ENCODE assay signal across 18 cellular contexts in the genomic region with DNA sequence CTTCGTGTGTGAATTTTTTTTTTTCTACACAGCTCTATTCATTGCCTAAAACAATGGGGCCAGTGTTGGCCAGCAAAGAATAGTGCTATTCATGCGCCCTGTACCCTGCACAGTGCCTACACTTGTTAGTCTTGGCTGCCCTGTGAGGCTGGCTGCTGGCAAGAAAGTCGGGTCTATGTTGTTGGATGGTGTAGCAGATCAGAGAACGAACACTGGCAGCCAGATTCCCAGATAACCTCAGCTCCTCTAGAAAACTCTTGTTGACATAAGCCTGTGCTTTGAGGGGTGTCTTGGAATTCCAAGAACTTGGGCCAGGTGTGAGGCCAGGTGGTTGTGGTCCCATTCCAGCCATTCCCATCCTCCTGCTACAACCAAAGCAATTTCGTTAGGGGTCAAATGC.
DNase-seq lines count a peak whose midpoint lies in the region; ATAC-seq, FAIRE-seq and TF ChIP-seq lines count a peak whose summit lies in the region.
"Had no signal": no experiment of that assay in that cellular context is flagged by ENCODE, and none has a peak within 500 bp of the region (broad histone marks: within the 10 kb centered on the region; RNA-seq: fewer than 3 reads in every experiment).

No MANE protein-coding gene starts in this region.

- dilution Hi-C loops in endothelial cell of umbilical vein (cut with MboI; ENCODE audit: extremely low pct_ligation_motif_present, low sequenced_read_pairs): no loop called here

- TF ChIP-seq POLR2A in endothelial cell of umbilical vein (IDR thresholded peaks at IDR 0.05; ENCODE audit: low read depth, low read length): no peak

- intact Hi-C loops in endothelial cell of umbilical vein (cut with micrococcal nuclease): no loop called here

- no peak overlapping the region for H2AFZ ChIP-seq in endothelial cell of umbilical vein (ENCODE audit: low read depth, low read length)
- H2AFZ ChIP-seq: neural progenitor cell had no signal

- CTCF ChIA-PET in endothelial cell of umbilical vein (lab: Charles Lee): interaction anchor here (1.8 kb wide), 1 partner anchor 9 kb away, joined by 4 read pairs; no protein-coding TSS in a partner anchor

- H3K27me3 ChIP-seq in endothelial cell of umbilical vein (ENCODE audit: control insufficient read depth in 2 of 2, insufficient read depth in 2 of 2, low read length in 2 of 2) (no peaks in the 10 kb centered on the region), thoracic aorta (replicated peaks; ENCODE audit: insufficient read depth) (no peaks in the 10 kb centered on the region)
- H3K27me3 ChIP-seq: adrenal gland; BLaER1 treated with 17β-estradiol and CSF1 and Interleukin-3, amounts not matched to agents 10 nM and 100 nM; neural progenitor cell had no signal

- DNase-seq in endothelial cell of umbilical vein (ENCODE audit: low read depth, low spot score) (peak; percentile 70), mucosa of gallbladder (ENCODE audit: low spot score) (peak; percentile 61), thoracic aorta (ENCODE audit: low spot score) (peak; percentile 5), GM10266 (ENCODE audit: extremely low spot score) (no peak), D341Med (ENCODE audit: low spot score) (no peak)
- no peak for DNase-seq in activated CD4-positive, alpha-beta T cell treated with anti-CD3 and anti-CD28 coated beads for 48 hours
- DNase-seq: activated T-cell treated with anti-CD3 and anti-CD28 coated beads, Interleukin-2, amount 50 U/mL, for 4 hours; adrenal gland; DND-41; SIG-M5; stimulated activated naive CD8-positive, alpha-beta T cell treated with anti-CD3 and anti-CD28 coated beads, Interleukin-15, Interleukin-2, amounts not matched to agents 100 U/mL and 50 U/mL, for 24 hours; T-helper 9 cell had no signal

- BruUV-seq in endothelial cell of umbilical vein (replicated peaks; lab: Mats Ljungman, UMichigan): no TSS peak

- H3K4me2 ChIP-seq in endothelial cell of umbilical vein (ENCODE audit: insufficient read depth, low read length): no peak overlapping the region
- H3K4me2 ChIP-seq: BLaER1 treated with 17β-estradiol and CSF1 and Interleukin-3, amounts not matched to agents 10 nM and 100 nM; KMS-11; neural progenitor cell had no signal

- H3K9me1 ChIP-seq in endothelial cell of umbilical vein (replicated peaks; ENCODE audit: control insufficient read depth, extremely low read depth, insufficient read depth, low read length): no peaks in the 10 kb centered on the region

- no peak overlapping the region for H3K9ac ChIP-seq in endothelial cell of umbilical vein (replicated peaks; ENCODE audit: extremely low read depth, insufficient read depth, low read length)
- H3K9ac ChIP-seq: BLaER1 treated with 17β-estradiol and CSF1 and Interleukin-3, amounts not matched to agents 10 nM and 100 nM; KMS-11; neural progenitor cell had no signal

- H3K79me2 ChIP-seq in endothelial cell of umbilical vein (ENCODE audit: control insufficient read depth, insufficient read depth, low read length): no peaks in the 10 kb centered on the region

- H3K27ac ChIP-seq in angular gyrus (ENCODE audit: low read depth, low read length) (peak overlapping the region; percentile 95), endothelial cell of umbilical vein (ENCODE audit: insufficient read depth, low read depth, low read length) (no peak overlapping the region), thoracic aorta (no peak overlapping the region)
- H3K27ac ChIP-seq: adrenal gland; BLaER1 treated with 17β-estradiol and CSF1 and Interleukin-3, amounts not matched to agents 10 nM and 100 nM; KMS-11; neural progenitor cell; skin epidermis had no signal

- no peak for TF ChIP-seq CTCF in endothelial cell of umbilical vein (IDR thresholded peaks at IDR 0.05; ENCODE audit: extremely low read depth in 1 of 2, insufficient read depth in 1 of 2, low read depth in 1 of 2, low read length in 2 of 2)
- no peak for TF ChIP-seq CTCF in thoracic aorta (IDR thresholded peaks at IDR 0.05)
- TF ChIP-seq CTCF in GM10266 (IDR thresholded peaks at IDR 0.05; ENCODE audit: control insufficient read depth, insufficient read depth, low read depth, missing control alignments): no peak

- H4K20me1 ChIP-seq in endothelial cell of umbilical vein (replicated peaks; ENCODE audit: control insufficient read depth, extremely low read depth, insufficient read depth, low read length): no peaks in the 10 kb centered on the region
- H4K20me1 ChIP-seq: BLaER1 treated with 17β-estradiol and CSF1 and Interleukin-3, amounts not matched to agents 10 nM and 100 nM had no signal

- no peak for ATAC-seq in thoracic aorta (ENCODE audit: insufficient number of reproducible peaks, low FRiP score, low read depth)
- ATAC-seq: activated T-cell treated with anti-CD3 and anti-CD28 coated beads, Interleukin-2, amount 50 U/mL, for 4 hours; stimulated activated naive CD8-positive, alpha-beta T cell treated with anti-CD3 and anti-CD28 coated beads, Interleukin-15, Interleukin-2, amounts not matched to agents 100 U/mL and 50 U/mL, for 24 hours had no signal

- FAIRE-seq in endothelial cell of umbilical vein (lab: Jason Lieb, UNC): no peak

- no peaks in the 10 kb centered on the region for H3K36me3 ChIP-seq in endothelial cell of umbilical vein (ENCODE audit: control insufficient read depth in 2 of 2, extremely low read depth in 1 of 2, insufficient read depth in 2 of 2, low read length in 2 of 2)
- H3K36me3 ChIP-seq in thoracic aorta: no peaks in the 10 kb centered on the region
- H3K36me3 ChIP-seq: adrenal gland; BLaER1 treated with 17β-estradiol and CSF1 and Interleukin-3, amounts not matched to agents 10 nM and 100 nM; neural progenitor cell had no signal

- POLR2A ChIA-PET in endothelial cell of umbilical vein (lab: Charles Lee): no interaction called here

- no peaks in the 10 kb centered on the region for H3K9me3 ChIP-seq in endothelial cell of umbilical vein (replicated peaks; ENCODE audit: control insufficient read depth, insufficient read depth, low read length)
- peaks cover 10% of the 10 kb centered on the region for H3K9me3 ChIP-seq in thoracic aorta

- no peak overlapping the region for H3K4me3 ChIP-seq in endothelial cell of umbilical vein (replicated peaks in 1 of 3; ENCODE audit: insufficient read depth in 1 of 3, low read depth in 1 of 3, low read length in 3 of 3)
- H3K4me3 ChIP-seq in thoracic aorta: peak overlapping the region; percentile 4
- H3K4me3 ChIP-seq: adrenal gland; BLaER1 treated with 17β-estradiol and CSF1 and Interleukin-3, amounts not matched to agents 10 nM and 100 nM; lung; neural progenitor cell; skin epidermis had no signal

- no peaks in the 10 kb centered on the region for H3K4me1 ChIP-seq in endothelial cell of umbilical vein (ENCODE audit: control insufficient read depth, extremely low read depth, insufficient read depth, low read length)
- H3K4me1 ChIP-seq in thoracic aorta (ENCODE audit: control insufficient read depth in 1 of 2, low read depth in 2 of 2): peaks cover 0 to 34% of the 10 kb centered on the region in 2 donors
- H3K4me1 ChIP-seq: adrenal gland had no signal

TF ChIP-seq in endothelial cell of umbilical vein, 7 proteins besides CTCF, POLR2A, EP300 and RAD21:
- TF ChIP-seq MYC (IDR thresholded peaks at IDR 0.05; ENCODE audit: low read depth, low read length) (no peak), FOS (IDR thresholded peaks at IDR 0.05; ENCODE audit: borderline replicate concordance, insufficient read depth, low read length) (no peak), POLR2AphosphoS5 (IDR thresholded peaks at IDR 0.05; ENCODE audit: insufficient read depth, low read depth, low read length) (no peak), EZH2 (IDR thresholded peaks at IDR 0.05; ENCODE audit: borderline replicate concordance, low read depth, low read length, severe bottlenecking) (no peak), MAX (IDR thresholded peaks at IDR 0.05; ENCODE audit: insufficient read depth, insufficient read length) (no peak), GATA2 (IDR thresholded peaks at IDR 0.05; ENCODE audit: insufficient read depth, insufficient read length, low read depth, low read length) (no peak), JUN (IDR thresholded peaks at IDR 0.05; ENCODE audit: borderline replicate concordance, insufficient read depth, insufficient read length, low read depth) (no peak)

Comparison
In these comparisons a context has a peak if more than half of its experiments do, and no peak if none do; other contexts are left out.
1. DNase-seq: peak in endothelial cell of umbilical vein (single experiment), mucosa of gallbladder (single experiment) and thoracic aorta (single experiment); none in GM10266 (single experiment), activated CD4-positive, alpha-beta T cell treated with anti-CD3 and anti-CD28 coated beads for 48 hours (single experiment) and D341Med (single experiment).